Comparison of ENCODE assay signal across 1 cellular context in genomic region chr6:46642928-46643751, GRCh38.
TF ChIP-seq lines count a peak whose summit lies in the region.

No MANE protein-coding gene starts in this region.

TF ChIP-seq in K562, 482 proteins besides CTCF, POLR2A, EP300 and RAD21:
- TF ChIP-seq ZNF407 (IDR thresholded peaks at IDR 0.05; ENCODE audit: low read depth): no peak
- no peak for TF ChIP-seq IRF1 (CRISPR knock-in tag; IDR thresholded peaks at IDR 0.05; ENCODE audit: borderline replicate concordance)
- no peak for TF ChIP-seq CREM (IDR thresholded peaks at IDR 0.05; ENCODE audit: low read depth)
- TF ChIP-seq ZFP30 (CRISPR knock-in tag; IDR thresholded peaks at IDR 0.05; ENCODE audit: borderline replicate concordance): no peak
- TF ChIP-seq TCFL5 (CRISPR knock-in tag; conservative IDR thresholded peaks at IDR 0.05): no peak
- no peak for TF ChIP-seq FOXK1 (CRISPR knock-in tag; IDR thresholded peaks at IDR 0.05; ENCODE audit: borderline replicate concordance)
- no peak for TF ChIP-seq ZNF324 (CRISPR knock-in tag; IDR thresholded peaks at IDR 0.05)
- no peak for TF ChIP-seq USF2 (CRISPR knock-in tag; IDR thresholded peaks at IDR 0.05)
- TF ChIP-seq ZBTB9 (CRISPR knock-in tag; IDR thresholded peaks at IDR 0.05): no peak
- no peak for TF ChIP-seq CTBP1 (IDR thresholded peaks at IDR 0.05; ENCODE audit: borderline replicate concordance)
- no peak for TF ChIP-seq ARID3B (CRISPR knock-in tag; IDR thresholded peaks at IDR 0.05; ENCODE audit: borderline replicate concordance)
- TF ChIP-seq ETS2 (tag; IDR thresholded peaks at IDR 0.05; ENCODE audit: borderline replicate concordance, poor library complexity, severe bottlenecking): no peak
- TF ChIP-seq YY1 (IDR thresholded peaks at IDR 0.05; ENCODE audit: borderline replicate concordance in 1 of 3, control insufficient read depth in 1 of 3, extremely low read depth in 1 of 3, insufficient read depth in 3 of 3, insufficient read length in 1 of 3, insufficient replicate concordance in 2 of 3, low read depth in 1 of 3, low read length in 2 of 3): no peak
- TF ChIP-seq ZNF699 (CRISPR knock-in tag; IDR thresholded peaks at IDR 0.05; ENCODE audit: insufficient replicate concordance): no peak
- TF ChIP-seq DNMT1 (IDR thresholded peaks at IDR 0.05): no peak
- TF ChIP-seq ZNF511 (CRISPR knock-in tag; IDR thresholded peaks at IDR 0.05): no peak
- TF ChIP-seq ZNF3 (CRISPR knock-in tag; IDR thresholded peaks at IDR 0.05): no peak
- TF ChIP-seq KLF6 (CRISPR knock-in tag; IDR thresholded peaks at IDR 0.05; ENCODE audit: borderline replicate concordance): no peak
TF ChIP-seq in K562: peak in this region for 0.
